ENCODE assay signal across 23 cellular contexts in the genomic region with DNA sequence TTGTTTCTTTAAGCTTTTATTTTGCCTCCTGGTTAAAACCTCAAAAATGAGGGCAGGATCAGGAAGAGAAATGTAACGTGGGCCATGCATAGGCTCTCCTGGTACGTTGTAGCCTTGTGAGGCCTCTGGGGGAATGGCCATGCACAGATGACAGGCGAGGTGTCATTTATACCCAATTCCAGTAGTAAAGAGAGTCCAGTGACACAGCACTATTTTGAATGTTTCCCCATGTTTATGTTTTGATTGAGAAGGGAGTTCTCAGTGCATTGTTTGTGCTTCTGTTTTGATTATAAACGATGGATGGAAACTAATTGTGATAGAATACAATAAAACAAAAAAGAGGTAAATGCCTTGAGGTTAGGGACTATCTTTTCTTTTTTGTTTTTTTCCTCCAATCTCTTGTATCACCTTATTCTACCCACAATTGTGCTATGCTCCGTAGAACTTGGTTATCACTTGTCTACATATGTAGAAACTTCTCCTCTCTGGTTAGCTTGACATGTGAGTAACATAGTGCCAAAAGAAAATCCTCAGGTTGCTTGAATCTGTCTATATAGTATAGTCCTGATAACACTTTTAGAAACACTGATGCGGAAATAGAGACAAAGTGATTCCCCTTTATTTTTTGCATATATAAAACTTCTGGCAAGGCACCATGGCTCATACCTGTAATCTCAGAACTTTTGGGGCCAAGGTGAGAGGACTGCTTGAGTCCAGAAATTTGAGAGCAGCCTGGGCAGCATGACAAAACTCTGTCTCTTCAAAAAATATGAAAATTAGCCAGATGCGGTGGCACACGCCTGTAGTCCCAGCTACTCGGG. TPM values are rescaled to one million over a fixed set of nuclear protein-coding genes. Genes with fewer than 3 reads are reported as not detected.
"Had no signal": no experiment of that assay in that cellular context is flagged by ENCODE, and none has a peak within 500 bp of the region (broad histone marks: within the 10 kb centered on the region; RNA-seq: fewer than 3 reads in every experiment).

No MANE protein-coding gene starts in this region.

- H3K36me3 Mint-ChIP-seq: activated naive CD4-positive, alpha-beta T cell treated with anti-CD3 and anti-CD28 coated beads, Interleukin-2, amount 50 U/mL, for 24 hours; naive thymus-derived CD4-positive, alpha-beta T cell; stimulated activated memory B cell treated with anti-CD40 and anti-IgM and Interleukin-4, amounts not matched to agents 10 μg/mL and 1 μg/mL and 100 μg/mL, for 72 hours had no signal

- H3K4me3 Mint-ChIP-seq: activated naive CD4-positive, alpha-beta T cell treated with anti-CD3 and anti-CD28 coated beads, Interleukin-2, amount 50 U/mL, for 24 hours; memory B cell; naive thymus-derived CD4-positive, alpha-beta T cell; stimulated activated memory B cell treated with anti-CD40 and anti-IgM and Interleukin-4, amounts not matched to agents 10 μg/mL and 1 μg/mL and 100 μg/mL, for 72 hours had no signal

- DNase-seq: activated CD4-positive, alpha-beta T cell treated with anti-CD3 and anti-CD28 coated beads, Interleukin-2, amount 50 U/mL, for 48 hours; activated gamma-delta T cell; cortex of kidney; effector CD4-positive, alpha-beta T cell; heart right ventricle; naive thymus-derived CD4-positive, alpha-beta T cell; sigmoid colon; stimulated activated CD4-positive, alpha-beta T cell treated with anti-CD3 and anti-CD28 coated beads, Interleukin-4, amount 100 ng/mL, for 4 hours; T1000; upper lobe of right lung had no signal

- H3K27me3 ChIP-seq: ascending aorta, breast epithelium, gastroesophageal sphincter, heart right ventricle, sigmoid colon, upper lobe of right lung had no signal

- H3K36me3 ChIP-seq: ascending aorta, breast epithelium, gastroesophageal sphincter, heart right ventricle, sigmoid colon, upper lobe of right lung had no signal

- H3K4me1 Mint-ChIP-seq: memory B cell; naive thymus-derived CD4-positive, alpha-beta T cell; stimulated activated memory B cell treated with anti-CD40 and anti-IgM and Interleukin-4, amounts not matched to agents 10 μg/mL and 1 μg/mL and 100 μg/mL, for 72 hours had no signal

- H3K4me1 ChIP-seq: ascending aorta, breast epithelium, gastroesophageal sphincter, sigmoid colon, upper lobe of right lung had no signal

- H3K9me3 Mint-ChIP-seq: activated naive CD4-positive, alpha-beta T cell treated with anti-CD3 and anti-CD28 coated beads, Interleukin-2, amount 50 U/mL, for 24 hours had no signal

- H3K27ac ChIP-seq: ascending aorta, breast epithelium, gastroesophageal sphincter, heart right ventricle, sigmoid colon, upper lobe of right lung had no signal

- H3K27me3 Mint-ChIP-seq: activated naive CD4-positive, alpha-beta T cell treated with anti-CD3 and anti-CD28 coated beads, Interleukin-2, amount 50 U/mL, for 24 hours had no signal

- H3K27ac Mint-ChIP-seq: activated naive CD4-positive, alpha-beta T cell treated with anti-CD3 and anti-CD28 coated beads, Interleukin-2, amount 50 U/mL, for 24 hours; memory B cell; naive thymus-derived CD4-positive, alpha-beta T cell; stimulated activated memory B cell treated with anti-CD40 and anti-IgM and Interleukin-4, amounts not matched to agents 10 μg/mL and 1 μg/mL and 100 μg/mL, for 72 hours had no signal

- H3K4me3 ChIP-seq: ascending aorta, breast epithelium, gastroesophageal sphincter, heart right ventricle, sigmoid colon, upper lobe of right lung had no signal

- H3K9me3 ChIP-seq: ascending aorta, breast epithelium, sigmoid colon, upper lobe of right lung had no signal

- ATAC-seq: esophagus mucosa; gastroesophageal sphincter; heart right ventricle; naive thymus-derived CD4-positive, alpha-beta T cell; stimulated activated memory B cell treated with anti-CD40 and anti-IgM and Interleukin-4, amounts not matched to agents 10 μg/mL and 1 μg/mL and 100 μg/mL, for 72 hours; upper lobe of right lung had no signal

RNA-seq across cellular contexts. Expression of a gene that starts 6.9 kb away (rescaled TPM):
- total RNA-seq: ascending aorta; breast epithelium; esophagus mucosa; heart right ventricle; liver; mucosa of gallbladder; naive thymus-derived CD4-positive, alpha-beta T cell; osteocyte; T-helper 1 cell treated with Interleukin-12 subunit alpha and Interleukin-12 subunit beta and Interleukin-4 antibody, amounts not matched to agents 30 ng/mL and 1 ng/mL, for 36 hours; upper lobe of right lung had no signal
- polyA plus RNA-seq: adipose tissue; heart right ventricle; liver; naive thymus-derived CD4-positive, alpha-beta T cell; thymus had no signal
